22 cellular contexts compared by ENCODE assay signal in genomic region chr9:137225701-137226331, GRCh38. TPM values are rescaled to one million over a fixed set of nuclear protein-coding genes. Genes with fewer than 3 reads are reported as not detected.
DNase-seq lines count a peak whose midpoint lies in the region; ATAC-seq, FAIRE-seq and TF ChIP-seq lines count a peak whose summit lies in the region.
"Had no signal": no experiment of that assay in that cellular context is flagged by ENCODE, and none has a peak within 500 bp of the region (broad histone marks: within the 10 kb centered on the region; RNA-seq: fewer than 3 reads in every experiment).

No MANE protein-coding gene starts in this region.

- no TSS peak for BruUV-seq in mammary epithelial cell (replicated peaks; lab: Mats Ljungman, UMichigan)

- WGBS in A549 (ENCODE audit: missing lambda C conversion rate): 100% methylated on average over 6 of the region's 21 CpGs
- 74% methylated on average over 18 of the region's 21 CpGs for WGBS in mammary epithelial cell (ENCODE audit: low coverage, missing lambda C conversion rate)
- WGBS in adrenal gland, 4 donors: 78 to 84% (median 82%) methylated on average over 17 to 21 of the region's 21 CpGs; no CpG with 5 or more reads in 1 of the 4 donors

- no peak for TF ChIP-seq EP300 in A549 (IDR thresholded peaks at IDR 0.05)

- TF ChIP-seq POLR2A in A549 (IDR thresholded peaks at IDR 0.05; ENCODE audit: low read length): no peak
- TF ChIP-seq POLR2A in adrenal gland (IDR thresholded peaks at IDR 0.05): no peak

- H3K4me1 ChIP-seq in A549 (peaks cover 69% of the 10 kb centered on the region), HUES6 (ENCODE audit: control insufficient read depth, insufficient read depth, low read length) (peaks cover 15% of the 10 kb centered on the region), mammary epithelial cell (ENCODE audit: insufficient read depth, low read length) (peaks cover 58% of the 10 kb centered on the region), neural progenitor cell (peaks cover 13% of the 10 kb centered on the region), adrenal gland (replicated peaks in 1 of 2) (peaks cover 13 to 20% of the 10 kb centered on the region in 2 donors), MM.1S (ENCODE audit: low read length) (peaks cover 9% of the 10 kb centered on the region; the same call in 1 of the 2 replicates)
- H3K4me1 ChIP-seq in effector memory CD4-positive, alpha-beta T cell (ENCODE audit: control insufficient read depth, insufficient read depth, low read length, poor library complexity, severe bottlenecking): peaks cover 22% of the 10 kb centered on the region

- POLR2A ChIA-PET in A549 (lab: Yijun Ruan, JAX): interaction anchor here (0.6 to 3.5 kb wide), 4 partner anchors 15 to 65 kb away, joined by 3 to 27 read pairs (median 18); partner anchors contain the start of genes ANAPC2, SSNA1, TPRN and TUBB4B

- FAIRE-seq in A549 (lab: Jason Lieb, UNC): no peak

- H3K4me1 Mint-ChIP-seq in neural progenitor cell: peaks cover 3% of the 10 kb centered on the region

- intact Hi-C loops in mammary epithelial cell (cut with micrococcal nuclease): loop anchor here (5.0 kb wide), 2 partner anchors 179 to 439 kb away; partner anchors contain the start of gene NPDC1
- intact Hi-C loops in adrenal gland (cut with DNase I): loop anchor here (5.0 kb wide), 1 partner anchor 109 kb away; no protein-coding TSS in a partner anchor
- intact Hi-C loops in head of caudate nucleus (cut with DNase I): loop anchor here (5.0 kb wide), 2 partner anchors 39 to 109 kb away; partner anchors contain the start of genes ANAPC2 and SSNA1

- no peak for DNase-seq in A549 (ENCODE audit: low read depth in 1 of 2, low spot score in 1 of 2)
- DNase-seq in mammary epithelial cell: no peak
- no peak for DNase-seq in neural progenitor cell (ENCODE audit: low spot score)
- no peak for DNase-seq in adrenal gland
- no peak for DNase-seq in effector memory CD4-positive, alpha-beta T cell
- no peak for DNase-seq in MM.1S
- DNase-seq in head of caudate nucleus: no peak
- DNase-seq: activated CD4-positive, CD25-positive, alpha-beta regulatory T cell; activated naive CD4-positive, alpha-beta T cell treated with anti-CD3 and anti-CD28 coated beads for 36 hours; activated T-cell treated with anti-CD3 and anti-CD28 coated beads, Interleukin-2, amount 50 U/mL, for 4 hours; CD8-positive, alpha-beta memory T cell; effector CD8-positive, alpha-beta T cell; NCI-H2029; NCI-H446; stimulated activated CD8-positive, alpha-beta memory T cell treated with anti-CD3 and anti-CD28 coated beads, Interleukin-4, amount 100 ng/mL, for 48 hours; T-helper 9 cell had no signal

- no peak overlapping the region for H2AFZ ChIP-seq in mammary epithelial cell (ENCODE audit: low read depth, low read length)
- H2AFZ ChIP-seq in neural progenitor cell (replicated peaks): no peak overlapping the region
- no peak overlapping the region for H2AFZ ChIP-seq in MM.1S (ENCODE audit: low read length)
- H2AFZ ChIP-seq: GM23248 had no signal

- H3F3A ChIP-seq in neural progenitor cell (ENCODE audit: low read depth): peaks cover 12% of the 10 kb centered on the region
- no peaks in the 10 kb centered on the region; the same call in 1 of the 2 replicates for H3F3A ChIP-seq in MM.1S (ENCODE audit: insufficient read depth, low read length)

- in situ Hi-C loops in mammary epithelial cell (cut with MboI; ENCODE audit: low sequenced_read_pairs in 2 of 2): loop anchor here in 1 of 2 donors (5.0 to 10.0 kb wide), 2 partner anchors 39 to 101 kb away; partner anchors contain the start of genes ANAPC2 and SSNA1

- dilution Hi-C loops in mammary epithelial cell (cut with HindIII; ENCODE audit: low sequenced_read_pairs): no loop called here

- H3K9me3 Mint-ChIP-seq in neural progenitor cell: no peaks in the 10 kb centered on the region
- H3K9me3 Mint-ChIP-seq: activated naive CD4-positive, alpha-beta T cell treated with anti-CD3 and anti-CD28 coated beads for 36 hours; activated T-cell treated with anti-CD3 and anti-CD28 coated beads, Interleukin-2, amount 50 U/mL, for 4 hours; CD8-positive, alpha-beta memory T cell had no signal

- peaks cover 9% of the 10 kb centered on the region for H3K27me3 ChIP-seq in HUES6 (ENCODE audit: control insufficient read depth, insufficient read depth, low read length)
- H3K27me3 ChIP-seq in mammary epithelial cell (ENCODE audit: insufficient read depth, low read length): no peaks in the 10 kb centered on the region
- H3K27me3 ChIP-seq in neural progenitor cell: peaks cover 22% of the 10 kb centered on the region
- peaks cover 22% of the 10 kb centered on the region for H3K27me3 ChIP-seq in adrenal gland
- peaks cover 4% of the 10 kb centered on the region for H3K27me3 ChIP-seq in effector memory CD4-positive, alpha-beta T cell (replicated peaks; ENCODE audit: control insufficient read depth, insufficient read depth, low read length, poor library complexity, severe bottlenecking)
- peaks cover 28% of the 10 kb centered on the region for H3K27me3 ChIP-seq in MM.1S (replicated peaks; ENCODE audit: insufficient read depth, low read length)

- peak overlapping the region; percentile 63 to 89; a peak in 5 of 6 replicates for H3K27ac ChIP-seq in A549
- H3K27ac ChIP-seq in HUES6 (ENCODE audit: low read depth, low read length): no peak overlapping the region
- H3K27ac ChIP-seq in mammary epithelial cell (ENCODE audit: insufficient read depth, low read depth, low read length): peak overlapping the region; percentile 14
- H3K27ac ChIP-seq in neural progenitor cell: no peak overlapping the region
- no peak overlapping the region for H3K27ac ChIP-seq in adrenal gland
- no peak overlapping the region for H3K27ac ChIP-seq in effector memory CD4-positive, alpha-beta T cell (ENCODE audit: insufficient read depth, low read length, poor library complexity, severe bottlenecking)
- H3K27ac ChIP-seq in MM.1S (ENCODE audit: low read length): no peak overlapping the region
- H3K27ac ChIP-seq: GM23248, HL-60 had no signal

- TF ChIP-seq CTCF in A549 (IDR thresholded peaks at IDR 0.05) (no peak), mammary epithelial cell (conservative IDR thresholded peaks at IDR 0.05 in 1 of 2, IDR thresholded peaks at IDR 0.05 in 1 of 2; ENCODE audit: extremely low read depth in 1 of 2, insufficient read depth in 1 of 2, low read depth in 1 of 2, low read length in 2 of 2) (no peak), neural progenitor cell (IDR thresholded peaks at IDR 0.05) (no peak), adrenal gland (IDR thresholded peaks at IDR 0.05) (no peak), MM.1S (IDR thresholded peaks at IDR 0.05; ENCODE audit: low read length) (no peak)

- peak overlapping the region; percentile 17 for H3K9ac ChIP-seq in HUES6 (ENCODE audit: low read length)
- H3K9ac ChIP-seq in mammary epithelial cell (ENCODE audit: insufficient read depth, low read length): no peak overlapping the region
- H3K9ac ChIP-seq in neural progenitor cell: no peak overlapping the region
- H3K9ac ChIP-seq in MM.1S (ENCODE audit: low read length): no peak overlapping the region
- H3K9ac ChIP-seq: GM23248 had no signal

- no peak for ATAC-seq in A549
- ATAC-seq: activated T-cell treated with anti-CD3 and anti-CD28 coated beads, Interleukin-2, amount 50 U/mL, for 4 hours had no signal

- H4K20me1 ChIP-seq in mammary epithelial cell (ENCODE audit: insufficient read depth, low read length): no peaks in the 10 kb centered on the region
- no peaks in the 10 kb centered on the region for H4K20me1 ChIP-seq in neural progenitor cell (ENCODE audit: low read depth)
- H4K20me1 ChIP-seq in MM.1S (ENCODE audit: insufficient read depth, low read length): no peaks in the 10 kb centered on the region

- no peak overlapping the region for H3K4me2 ChIP-seq in A549
- H3K4me2 ChIP-seq in mammary epithelial cell (ENCODE audit: insufficient read depth, low read depth, low read length): peak overlapping the region; percentile 70
- no peak overlapping the region for H3K4me2 ChIP-seq in neural progenitor cell
- no peak overlapping the region for H3K4me2 ChIP-seq in MM.1S (ENCODE audit: low read depth, low read length)

- no peaks in the 10 kb centered on the region for H3K9me2 ChIP-seq in MM.1S (replicated peaks; ENCODE audit: insufficient read depth, low read length)

- peaks cover 6% of the 10 kb centered on the region for H3K27me3 Mint-ChIP-seq in neural progenitor cell (ENCODE audit: insufficient read depth, low read depth)

- H3K36me3 Mint-ChIP-seq in neural progenitor cell: no peaks in the 10 kb centered on the region
- H3K36me3 Mint-ChIP-seq: CD8-positive, alpha-beta memory T cell had no signal

- peak overlapping the region; percentile 55 for H3K4me3 Mint-ChIP-seq in neural progenitor cell
- H3K4me3 Mint-ChIP-seq: activated naive CD4-positive, alpha-beta T cell treated with anti-CD3 and anti-CD28 coated beads for 36 hours; activated T-cell treated with anti-CD3 and anti-CD28 coated beads, Interleukin-2, amount 50 U/mL, for 4 hours had no signal

- CTCF ChIA-PET in A549 (lab: Yijun Ruan, JAX) (interaction anchor here (1.0 to 10.1 kb wide), 24 partner anchors 9 to 299 kb away, joined by 3 to 113 read pairs (median 8); partner anchors contain the start of genes ANAPC2, LRRC26, MAN1B1 and NDOR1), mammary epithelial cell (lab: Charles Lee; ENCODE audit: low non-redundant PET) (no interaction called here)

- H3K9me3 ChIP-seq in A549 (no peaks in the 10 kb centered on the region), HUES6 (ENCODE audit: control insufficient read depth, insufficient read depth, low read depth, low read length) (no peaks in the 10 kb centered on the region), mammary epithelial cell (replicated peaks; ENCODE audit: insufficient read depth, low read length) (no peaks in the 10 kb centered on the region), neural progenitor cell (ENCODE audit: low read depth) (no peaks in the 10 kb centered on the region), adrenal gland (replicated peaks in 1 of 3) (no peaks in the 10 kb centered on the region), MM.1S (replicated peaks; ENCODE audit: insufficient read depth, low read length) (no peaks in the 10 kb centered on the region)
- H3K9me3 ChIP-seq in effector memory CD4-positive, alpha-beta T cell (ENCODE audit: control insufficient read depth, low read length): no peaks in the 10 kb centered on the region

- no peak overlapping the region for H3K27ac Mint-ChIP-seq in neural progenitor cell
- H3K27ac Mint-ChIP-seq: activated naive CD4-positive, alpha-beta T cell treated with anti-CD3 and anti-CD28 coated beads for 36 hours had no signal

- H3K4me3 ChIP-seq in A549: no peak overlapping the region
- H3K4me3 ChIP-seq in HUES6 (ENCODE audit: low read depth, low read length): no peak overlapping the region
- H3K4me3 ChIP-seq in mammary epithelial cell (replicated peaks in 1 of 3; ENCODE audit: insufficient read depth in 1 of 3, low read depth in 2 of 3, low read length in 3 of 3): peak overlapping the region in 2 of 3 experiments; percentile 32 to 38
- no peak overlapping the region for H3K4me3 ChIP-seq in neural progenitor cell
- no peak overlapping the region for H3K4me3 ChIP-seq in adrenal gland
- H3K4me3 ChIP-seq in effector memory CD4-positive, alpha-beta T cell (ENCODE audit: insufficient read depth, low read depth, low read length, poor library complexity, severe bottlenecking): no peak overlapping the region
- H3K4me3 ChIP-seq in MM.1S (ENCODE audit: low read length): no peak overlapping the region
- H3K4me3 ChIP-seq: GM23248 had no signal

- peaks cover 2% of the 10 kb centered on the region for H3K79me2 ChIP-seq in mammary epithelial cell (ENCODE audit: insufficient read depth, low read length)
- no peaks in the 10 kb centered on the region for H3K79me2 ChIP-seq in neural progenitor cell (ENCODE audit: low read depth)
- no peaks in the 10 kb centered on the region for H3K79me2 ChIP-seq in MM.1S (ENCODE audit: low read length)

- no peak for TF ChIP-seq RAD21 in A549 (conservative IDR thresholded peaks at IDR 0.05 in 1 of 2, IDR thresholded peaks at IDR 0.05 in 1 of 2)

- no peaks in the 10 kb centered on the region for H3K36me3 ChIP-seq in HUES6 (ENCODE audit: control insufficient read depth, insufficient read depth, low read length)
- no peaks in the 10 kb centered on the region for H3K36me3 ChIP-seq in mammary epithelial cell (ENCODE audit: insufficient read depth, low read length)
- H3K36me3 ChIP-seq in neural progenitor cell: no peaks in the 10 kb centered on the region
- H3K36me3 ChIP-seq in adrenal gland (replicated peaks in 1 of 2): no peaks in the 10 kb centered on the region
- no peaks in the 10 kb centered on the region for H3K36me3 ChIP-seq in effector memory CD4-positive, alpha-beta T cell (ENCODE audit: control insufficient read depth, insufficient read depth, low read length)
- no peaks in the 10 kb centered on the region for H3K36me3 ChIP-seq in MM.1S (replicated peaks; ENCODE audit: insufficient read depth, low read length)

RNA-seq across cellular contexts. Expression of gene CYSRT1, which starts 0.8 kb away (rescaled TPM):
- polyA plus RNA-seq in A549 (2011; rRNA removed) (0.30 and 0.32 TPM in 2 replicates), A549 (2017; fragmentation: RNase III; extraction: RNeasy Plus Mini Kit Qiagen cat#74134 plus additional on column Dnase treatment) (0.81 to 1.0 TPM (median 0.87 TPM) in 3 replicates), mammary epithelial cell (2.7 TPM), adrenal gland (1 to 10 TPM in 2 of 3 donors, not detected in 1; 2.5 to 3.4 TPM)
- polyA plus RNA-seq in A549 (2012; cell fraction: cytosol; rRNA removed): 0.89 and 1.6 TPM in 2 replicates
- 0.71 and 1.6 TPM in 2 replicates for polyA plus RNA-seq in A549 (2012; cell fraction: nucleus; rRNA removed)
- 0.37 and 0.54 TPM in 2 replicates for polyA minus RNA-seq in A549 (2011; rRNA and poly(A)+ RNA removed)
- total RNA-seq in mammary epithelial cell (1 to 10 TPM; 1.3 to 2.2 TPM), neural progenitor cell (ENCODE audit: low replicate concordance) (0.56 TPM in 1 of 2 replicates, not detected in the other), adrenal gland (1 to 10 TPM in 5 of 8 donors, under 1 TPM in 3; 0.56 to 4.6 (median 1.5) TPM)
- not detected for polyA minus RNA-seq in mammary epithelial cell

RNA-seq across cellular contexts. Expression of gene RNF224, which starts 1.5 kb away (rescaled TPM):
- polyA plus RNA-seq in A549 (2011; rRNA removed): not detected in 2 replicates
- 0.04 TPM in 2 replicates for polyA plus RNA-seq in A549 (2012; cell fraction: cytosol; rRNA removed)
- 0.14 and 0.23 TPM in 2 replicates for polyA plus RNA-seq in A549 (2012; cell fraction: nucleus; rRNA removed)
- 0.04 to 0.07 TPM (median 0.07 TPM) in 3 replicates for polyA plus RNA-seq in A549 (2017; fragmentation: RNase III; extraction: RNeasy Plus Mini Kit Qiagen cat#74134 plus additional on column Dnase treatment)
- not detected in 2 replicates for polyA minus RNA-seq in A549 (2011; rRNA and poly(A)+ RNA removed)
- under 1 TPM in 1 of 2 donors, not detected in 1; 0.28 TPM for total RNA-seq in mammary epithelial cell
- polyA plus RNA-seq in mammary epithelial cell: 0.02 TPM
- polyA minus RNA-seq in mammary epithelial cell: not detected
- not detected in 2 replicates for total RNA-seq in neural progenitor cell (ENCODE audit: low replicate concordance)
- not detected for total RNA-seq in adrenal gland
- polyA plus RNA-seq in adrenal gland: not detected
- total RNA-seq: activated naive CD4-positive, alpha-beta T cell treated with anti-CD3 and anti-CD28 coated beads for 36 hours; activated T-cell treated with anti-CD3 and anti-CD28 coated beads, Interleukin-2, amount 50 U/mL, for 4 hours; CD8-positive, alpha-beta memory T cell; chondrocyte; GM23248 had no signal
- polyA plus RNA-seq: CD8-positive, alpha-beta memory T cell; fibroblast of lung; GM23248 had no signal

RNA-seq across cellular contexts. Expression of gene RNF208, which starts 3.8 kb away (rescaled TPM):
- 0.06 and 0.29 TPM in 2 replicates for polyA plus RNA-seq in A549 (2011; rRNA removed)
- polyA plus RNA-seq in A549 (2012; cell fraction: cytosol; rRNA removed): 0.95 and 1.5 TPM in 2 replicates
- polyA plus RNA-seq in A549 (2012; cell fraction: nucleus; rRNA removed): 4.8 and 5.1 TPM in 2 replicates
- polyA plus RNA-seq in A549 (2017; fragmentation: RNase III; extraction: RNeasy Plus Mini Kit Qiagen cat#74134 plus additional on column Dnase treatment): 1.0 to 1.7 TPM (median 1.7 TPM) in 3 replicates
- not detected in 2 replicates for polyA minus RNA-seq in A549 (2011; rRNA and poly(A)+ RNA removed)
- 1 to 10 TPM in 1 of 2 donors, not detected in 1; 1.0 TPM for total RNA-seq in mammary epithelial cell
- 0.10 TPM for polyA plus RNA-seq in mammary epithelial cell
- polyA minus RNA-seq in mammary epithelial cell: not detected
- total RNA-seq in neural progenitor cell (ENCODE audit: low replicate concordance): 0.77 and 0.84 TPM in 2 replicates
- total RNA-seq in adrenal gland: 10 to 100 TPM in 4 of 8 donors, 1 to 10 TPM in 4; 1.6 to 33.8 (median 12.1) TPM
- 10 to 100 TPM in 2 of 3 donors, 1 to 10 TPM in 1; 1.2 to 90.5 (median 36.5) TPM for polyA plus RNA-seq in adrenal gland
- polyA plus RNA-seq: CD8-positive, alpha-beta memory T cell had no signal

RNA-seq across cellular contexts. Expression of gene SLC34A3, which starts 4.9 kb away (rescaled TPM):
- polyA plus RNA-seq in A549 (2011; rRNA removed) (not detected in 2 replicates), A549 (2017; fragmentation: RNase III; extraction: RNeasy Plus Mini Kit Qiagen cat#74134 plus additional on column Dnase treatment) (0.04 to 0.05 TPM (median 0.05 TPM) in 3 replicates), mammary epithelial cell (not detected), adrenal gland (not detected)
- 0.04 TPM in 2 replicates for polyA plus RNA-seq in A549 (2012; cell fraction: cytosol; rRNA removed)
- polyA plus RNA-seq in A549 (2012; cell fraction: nucleus; rRNA removed): 0.18 and 0.20 TPM in 2 replicates
- polyA minus RNA-seq in A549 (2011; rRNA and poly(A)+ RNA removed): not detected in 2 replicates
- total RNA-seq in mammary epithelial cell (not detected), neural progenitor cell (ENCODE audit: low replicate concordance) (not detected in 2 replicates), adrenal gland (not detected)
- polyA minus RNA-seq in mammary epithelial cell: not detected
- total RNA-seq: activated naive CD4-positive, alpha-beta T cell treated with anti-CD3 and anti-CD28 coated beads for 36 hours; activated T-cell treated with anti-CD3 and anti-CD28 coated beads, Interleukin-2, amount 50 U/mL, for 4 hours; CD8-positive, alpha-beta memory T cell; chondrocyte; fibroblast of lung; GM23248; pulmonary artery endothelial cell had no signal
- polyA plus RNA-seq: CD8-positive, alpha-beta memory T cell; fibroblast of lung; GM23248 had no signal

RNA-seq across cellular contexts. Expression of gene TUBB4B, which starts 15.3 kb away (rescaled TPM):
- 256 and 268 TPM in 2 replicates for polyA plus RNA-seq in A549 (2011; rRNA removed)
- 1,090 and 1,227 TPM in 2 replicates for polyA plus RNA-seq in A549 (2012; cell fraction: cytosol; rRNA removed)
- 1,168 and 1,626 TPM in 2 replicates for polyA plus RNA-seq in A549 (2012; cell fraction: nucleus; rRNA removed)
- polyA plus RNA-seq in A549 (2017; fragmentation: RNase III; extraction: RNeasy Plus Mini Kit Qiagen cat#74134 plus additional on column Dnase treatment): 646 to 795 TPM (median 671 TPM) in 3 replicates
- 286 and 296 TPM in 2 replicates for polyA minus RNA-seq in A549 (2011; rRNA and poly(A)+ RNA removed)
- 100 to 1,000 TPM; 177 to 464 TPM for total RNA-seq in mammary epithelial cell
- 853 TPM for polyA plus RNA-seq in mammary epithelial cell
- polyA minus RNA-seq in mammary epithelial cell: 613 TPM
- 183 and 367 TPM in 2 replicates for total RNA-seq in neural progenitor cell (ENCODE audit: low replicate concordance)
- 100 to 1,000 TPM in 6 of 8 donors, 10 to 100 TPM in 2; 69.9 to 362 (median 129) TPM for total RNA-seq in adrenal gland
- polyA plus RNA-seq in adrenal gland: 100 to 1,000 TPM; 105 to 211 (median 200) TPM

Comparison
In these comparisons a context has a peak if more than half of its experiments do, and no peak if none do; other contexts are left out.
1. H3K27ac ChIP-seq: peak in A549 (2 of 2) and mammary epithelial cell (single experiment); none in HUES6 (single experiment), neural progenitor cell (single experiment), adrenal gland (0 of 5), effector memory CD4-positive, alpha-beta T cell (single experiment) and MM.1S (single experiment).
2. H3K4me3 ChIP-seq: peak in mammary epithelial cell (2 of 3); none in A549 (single experiment), HUES6 (single experiment), neural progenitor cell (single experiment), adrenal gland (0 of 4), effector memory CD4-positive, alpha-beta T cell (single experiment) and MM.1S (single experiment).